In the genomic region with DNA sequence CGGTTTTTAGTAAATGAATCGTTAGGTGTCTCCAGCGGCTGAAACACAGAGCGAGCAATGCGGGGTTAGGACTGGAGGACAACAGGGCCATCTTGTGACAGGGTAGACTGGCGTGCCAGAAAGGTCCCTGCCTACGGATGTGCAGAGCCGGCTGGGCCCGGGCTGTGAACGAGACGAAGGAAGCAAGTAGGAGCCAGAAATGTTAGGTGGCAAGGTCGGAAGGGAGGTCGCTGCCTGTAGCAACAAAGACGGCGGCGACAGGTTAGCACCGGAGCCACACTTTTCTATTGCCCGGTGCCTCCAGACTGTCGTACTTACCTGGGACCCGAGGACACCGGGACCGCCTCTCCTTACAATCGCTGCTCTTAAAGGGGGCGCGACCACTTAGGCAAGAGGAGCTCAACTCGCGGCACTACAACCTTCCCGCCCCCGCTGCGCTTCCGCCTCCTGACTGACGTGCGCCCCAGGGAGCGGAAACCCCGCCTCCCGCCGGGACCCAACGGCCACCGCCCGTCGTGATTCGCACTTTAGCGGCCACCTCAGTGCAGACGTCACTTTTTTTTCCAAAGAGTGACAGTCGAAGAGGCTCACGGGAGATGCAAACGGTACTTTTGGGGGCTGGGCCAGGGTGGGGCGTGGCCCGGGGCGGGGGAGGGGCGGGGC, we compare ENCODE assay signal across 8 cellular contexts. TPM values are rescaled to one million over a fixed set of nuclear protein-coding genes. Genes with fewer than 3 reads are reported as not detected.
DNase-seq lines count a peak whose midpoint lies in the region; ATAC-seq, FAIRE-seq and TF ChIP-seq lines count a peak whose summit lies in the region.

A gene with protein sequence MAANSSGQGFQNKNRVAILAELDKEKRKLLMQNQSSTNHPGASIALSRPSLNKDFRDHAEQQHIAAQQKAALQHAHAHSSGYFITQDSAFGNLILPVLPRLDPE (minus strand): TSS at position 449 of the 663 bp plus-strand sequence. CDS start 1,632 bp downstream, outside the sequence.

- TF ChIP-seq CTCF in fibroblast of lung (conservative IDR thresholded peaks at IDR 0.05 in 1 of 2, IDR thresholded peaks at IDR 0.05 in 1 of 2; ENCODE audit: low read depth in 1 of 2, low read length in 2 of 2): no peak

- H3K79me2 ChIP-seq in Karpas-422 (ENCODE audit: low read length): peaks cover 44% of the 10 kb centered on the region
- H3K79me2 ChIP-seq in fibroblast of lung (ENCODE audit: control insufficient read depth, insufficient read depth, low read length): peaks cover 9% of the 10 kb centered on the region

- peak within 1 kb of the TSS; percentile 87 for H3K4me3 ChIP-seq in Karpas-422 (ENCODE audit: low read length)
- H3K4me3 ChIP-seq in fibroblast of lung (replicated peaks in 1 of 4; ENCODE audit: control extremely low read depth in 1 of 4, insufficient read depth in 1 of 4, low read depth in 3 of 4, low read length in 4 of 4): peak within 1 kb of the TSS; percentile 76 to 97 (median 88)

- H3K27ac ChIP-seq in Karpas-422 (ENCODE audit: low read length) (peak within 1 kb of the TSS; percentile 85), fibroblast of lung (ENCODE audit: insufficient read depth, low read length) (peak within 1 kb of the TSS; percentile 85)

- H3K4me3 Mint-ChIP-seq in naive thymus-derived CD8-positive, alpha-beta T cell: peak within 1 kb of the TSS; percentile 90 to 100 (median 96)

- H4K20me1 ChIP-seq in Karpas-422 (ENCODE audit: insufficient read depth, low read depth, low read length) (no peaks in the 10 kb centered on the region), fibroblast of lung (ENCODE audit: control insufficient read depth, extremely low read depth, insufficient read depth, low read length) (no peaks in the 10 kb centered on the region)

- H3K27ac Mint-ChIP-seq in naive thymus-derived CD8-positive, alpha-beta T cell: peak within 1 kb of the TSS; percentile 95 to 99 (median 98)

- POLR2A ChIA-PET in naive thymus-derived CD8-positive, alpha-beta T cell (lab: Charles Lee): interaction anchor here (0.6 to 3.2 kb wide), 11 partner anchors 10 to 692 kb away, joined by 3 to 19 read pairs (median 5); a partner anchor contains a TSS

- ATAC-seq in GM21825 (IDR thresholded peaks at IDR 0.05; ENCODE audit: unreplicated experiment): peak; percentile 93
- peak; percentile 88 to 89 for ATAC-seq in naive thymus-derived CD8-positive, alpha-beta T cell

- H3K27me3 Mint-ChIP-seq in naive thymus-derived CD8-positive, alpha-beta T cell: no peaks in the 10 kb centered on the region

- H3K9me3 ChIP-seq in Karpas-422 (ENCODE audit: low read length): no peaks in the 10 kb centered on the region
- H3K9me3 ChIP-seq in fibroblast of lung (ENCODE audit: control insufficient read depth, insufficient read depth, low read depth, low read length): no peaks in the 10 kb centered on the region

- peak; percentile 73 for FAIRE-seq in RCC 7860 (lab: Jason Lieb, UNC)

- H3K9ac ChIP-seq in Karpas-422 (ENCODE audit: low read length): peak within 1 kb of the TSS; percentile 78
- H3K9ac ChIP-seq in fibroblast of lung (ENCODE audit: insufficient read depth, low read length): peak within 1 kb of the TSS; percentile 70

- H3K4me1 Mint-ChIP-seq in naive thymus-derived CD8-positive, alpha-beta T cell: peaks cover 5 to 30% (median 19%) of the 10 kb centered on the region in 4 donors

- H3K9me3 Mint-ChIP-seq in naive thymus-derived CD8-positive, alpha-beta T cell: no peaks in the 10 kb centered on the region

- H3K36me3 ChIP-seq in Karpas-422 (ENCODE audit: insufficient read depth, low read length) (peaks cover 3% of the 10 kb centered on the region; the same call in 1 of the 2 replicates), fibroblast of lung (ENCODE audit: control insufficient read depth, insufficient read depth, low read length) (no peaks in the 10 kb centered on the region)

- H3K36me3 Mint-ChIP-seq in naive thymus-derived CD8-positive, alpha-beta T cell: peaks cover 0 to 12% (median under 1%) of the 10 kb centered on the region in 3 donors

- DNase-seq in Daoy (ENCODE audit: low read depth) (peak; percentile 99), Karpas-422 (peak; percentile 100), RCC 7860 (ENCODE audit: low spot score) (peak; percentile 92), activated T-helper 1 cell treated with Interleukin-2 at 50 U/mL for 16 hours (ENCODE audit: low read depth) (peak; percentile 96), fibroblast of lung (ENCODE audit: low read depth in 2 of 2) (peak; percentile 95 to 96)
- DNase-seq in naive thymus-derived CD8-positive, alpha-beta T cell: peak; percentile 92 to 99 (median 98)
- DNase-seq in stimulated activated naive CD4-positive, alpha-beta T cell (lab: John Stamatoyannopoulos, UW): peak; percentile 92 to 98 (median 96)

- H2AFZ ChIP-seq in Karpas-422 (ENCODE audit: low read length) (peak within 1 kb of the TSS; percentile 60; the same call in 1 of the 2 replicates), fibroblast of lung (ENCODE audit: low read length) (peak within 1 kb of the TSS; percentile 98)

- H3K27me3 ChIP-seq in Karpas-422 (ENCODE audit: low read length) (no peaks in the 10 kb centered on the region), fibroblast of lung (ENCODE audit: control insufficient read depth, insufficient read depth, low read length) (no peaks in the 10 kb centered on the region)

- peak within 1 kb of the TSS; percentile 88 for H3K4me2 ChIP-seq in Karpas-422 (ENCODE audit: low read depth, low read length, poor library complexity, severe bottlenecking)
- H3K4me2 ChIP-seq in fibroblast of lung (ENCODE audit: extremely low read depth, insufficient read depth, low read length): peak within 1 kb of the TSS; percentile 82

- H3K4me1 ChIP-seq in Karpas-422 (ENCODE audit: low read length) (peaks cover 39% of the 10 kb centered on the region), fibroblast of lung (ENCODE audit: control insufficient read depth, extremely low read depth, insufficient read depth, low read length) (no peaks in the 10 kb centered on the region)

- H3K9me2 ChIP-seq in Karpas-422 (replicated peaks; ENCODE audit: insufficient read depth, low read length): no peaks in the 10 kb centered on the region

RNA-seq across cellular contexts. Expression of the gene that starts here (rescaled TPM):
- 63.7 and 70.5 TPM in 2 replicates for total RNA-seq in Daoy (2014; rRNA removed; shearing (Covaris generic))
- 37.0 and 51.0 TPM in 2 replicates for total RNA-seq in Karpas-422 (2014; rRNA removed; shearing (Covaris generic); ENCODE audit: low replicate concordance)
- 14.4 and 14.9 TPM in 2 replicates for total RNA-seq in fibroblast of lung
- polyA plus RNA-seq in fibroblast of lung: 24.1 and 26.9 TPM in 2 replicates
- 15.9 and 16.2 TPM in 2 replicates for polyA plus RNA-seq in fibroblast of lung (2012)
- 4.4 and 14.2 TPM in 2 replicates for polyA minus RNA-seq in fibroblast of lung (ENCODE audit: low replicate concordance)
- 10 to 100 TPM; 25.8 to 26.0 TPM for total RNA-seq in naive thymus-derived CD8-positive, alpha-beta T cell
- polyA plus RNA-seq in naive thymus-derived CD8-positive, alpha-beta T cell: 10 to 100 TPM; 26.6 to 38.9 (median 38.5) TPM

Comparison
In these comparisons a context has a peak if more than half of its experiments do, and no peak if none do; other contexts are left out.
1. Peak in every context shown above with its lines: DNase-seq, ATAC-seq, H3K4me3 ChIP-seq and H3K27ac ChIP-seq.